22 cellular contexts compared by ENCODE assay signal in the genomic region with DNA sequence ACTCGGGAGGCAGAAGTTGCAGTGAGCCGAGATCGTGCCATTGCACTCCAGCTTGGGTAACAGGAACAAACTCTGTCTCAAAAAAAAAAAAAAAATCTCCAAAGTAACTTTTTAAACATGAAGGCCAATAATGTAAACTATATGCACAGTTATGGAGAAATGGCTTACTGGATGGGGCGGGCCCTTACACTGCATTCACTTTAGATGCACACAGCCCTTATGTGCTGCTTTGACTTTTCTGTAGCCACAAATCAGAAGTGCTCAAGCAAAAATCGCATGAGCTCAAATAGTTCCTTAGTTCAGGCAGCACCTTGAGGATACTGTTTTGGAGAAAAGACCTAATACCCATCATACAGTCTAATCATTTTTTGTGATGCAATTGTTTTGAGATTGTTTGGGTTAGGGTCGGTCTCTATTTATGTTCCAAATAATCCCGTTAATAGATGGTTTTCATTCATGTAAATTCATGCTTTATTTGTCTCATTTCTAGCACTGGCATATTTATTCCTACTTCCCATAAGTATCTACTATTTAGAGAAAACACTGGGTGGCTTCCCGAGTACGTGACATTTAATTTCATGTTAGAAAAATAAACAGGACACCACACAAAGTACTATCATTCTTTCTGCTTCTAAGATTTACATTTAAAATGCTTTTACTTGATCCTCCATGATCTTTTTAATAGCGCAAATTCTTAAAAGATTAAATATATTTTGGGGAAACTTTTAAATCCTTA. TPM values are rescaled to one million over a fixed set of nuclear protein-coding genes. Genes with fewer than 3 reads are reported as not detected.
A peak's percentile ranks its signal among the peaks of the same experiment; 100 is the strongest.
DNase-seq lines count a peak whose midpoint lies in the region; ATAC-seq and TF ChIP-seq lines count a peak whose summit lies in the region.
"Had no signal": no experiment of that assay in that cellular context is flagged by ENCODE, and none has a peak within 500 bp of the region (broad histone marks: within the 10 kb centered on the region; RNA-seq: fewer than 3 reads in every experiment).

No MANE protein-coding gene starts in this region.

- H3K9me3 ChIP-seq in left ventricle myocardium inferior (replicated peaks) (no peaks in the 10 kb centered on the region), upper lobe of right lung (no peaks in the 10 kb centered on the region)

- no peak overlapping the region for H3K4me3 Mint-ChIP-seq in osteocyte (ENCODE audit: unreplicated experiment)
- H3K4me3 Mint-ChIP-seq: CD4-positive, CD25-positive, alpha-beta regulatory T cell had no signal

- H3K36me3 ChIP-seq in left ventricle myocardium inferior: no peaks in the 10 kb centered on the region
- no peaks in the 10 kb centered on the region for H3K36me3 ChIP-seq in urinary bladder (ENCODE audit: insufficient read depth)
- H3K36me3 ChIP-seq in upper lobe of right lung: no peaks in the 10 kb centered on the region

- ATAC-seq in left cardiac atrium: no peak
- ATAC-seq in upper lobe of right lung: no peak

- no peaks in the 10 kb centered on the region for H3K27me3 Mint-ChIP-seq in osteocyte (ENCODE audit: unreplicated experiment)

- H3K4me1 Mint-ChIP-seq in osteocyte (ENCODE audit: unreplicated experiment): peaks cover 37% of the 10 kb centered on the region

- intact Hi-C loops in left ventricle myocardium inferior (cut with micrococcal nuclease) (no loop called here), left cardiac atrium (cut with DNase I) (no loop called here), upper lobe of right lung (cut with DNase I) (no loop called here)

- H3K27ac ChIP-seq in left ventricle myocardium inferior (replicated peaks) (peak overlapping the region; percentile 6), urinary bladder (ENCODE audit: low read depth) (peak overlapping the region; percentile 2), upper lobe of right lung (no peak overlapping the region)
- H3K27ac ChIP-seq: 22Rv1, HL-60 had no signal

- no peaks in the 10 kb centered on the region for H3K27me3 ChIP-seq in left ventricle myocardium inferior (ENCODE audit: low read depth)
- H3K27me3 ChIP-seq in upper lobe of right lung: no peaks in the 10 kb centered on the region

- H3K4me1 ChIP-seq in left ventricle myocardium inferior: peaks cover 85% of the 10 kb centered on the region
- no peaks in the 10 kb centered on the region for H3K4me1 ChIP-seq in urinary bladder (ENCODE audit: insufficient read depth)
- H3K4me1 ChIP-seq in upper lobe of right lung: peaks cover 22% of the 10 kb centered on the region

- H3K9me3 Mint-ChIP-seq in osteocyte (ENCODE audit: unreplicated experiment): no peaks in the 10 kb centered on the region

- H3K27ac Mint-ChIP-seq in osteocyte (ENCODE audit: unreplicated experiment): peak overlapping the region; percentile 23

- no peak for DNase-seq in left ventricle myocardium inferior
- DNase-seq in left cardiac atrium: no peak
- DNase-seq in fibroblast of villous mesenchyme (ENCODE audit: low read depth): peak; percentile 54
- DNase-seq in osteocyte (ENCODE audit: extremely low spot score, unreplicated experiment): no peak
- DNase-seq in upper lobe of right lung: no peak
- no peak for DNase-seq in AG08395 (ENCODE audit: low spot score)
- no peak for DNase-seq in activated effector memory CD4-positive, alpha-beta T cell treated with anti-CD3 and anti-CD28 coated beads, Interleukin-2, amount 50 U/mL, for 16 hours
- DNase-seq: CD4-positive, CD25-positive, alpha-beta regulatory T cell; DMS153; DND-41; HCEC 1CT; Kasumi-1; NCI-H1092 treated with DMSO at 0.1 percent for 48 hours; NCI-H1436 treated with DMSO at 0.1 percent for 48 hours; NCI-H187 treated with DMSO at 0.1 percent for 48 hours; NCI-H446 treated with DMSO at 0.1 percent for 48 hours; NCI-H526 treated with DMSO at 0.1 percent for 48 hours; Right ventricle myocardium superior; RPMI8226 had no signal

- no peak for TF ChIP-seq CTCF in left ventricle myocardium inferior (IDR thresholded peaks at IDR 0.05; ENCODE audit: borderline replicate concordance)
- no peak for TF ChIP-seq CTCF in fibroblast of villous mesenchyme (IDR thresholded peaks at IDR 0.05; ENCODE audit: insufficient read depth, low read depth, low read length)
- no peak for TF ChIP-seq CTCF in osteocyte (IDR thresholded peaks at IDR 0.05)
- no peak for TF ChIP-seq CTCF in upper lobe of right lung (IDR thresholded peaks at IDR 0.05)

- 49% methylated on average over 10 of the region's 10 CpGs for WGBS in urinary bladder

- H3K36me3 Mint-ChIP-seq in osteocyte (ENCODE audit: unreplicated experiment): peaks cover 17% of the 10 kb centered on the region
- H3K36me3 Mint-ChIP-seq: CD4-positive, CD25-positive, alpha-beta regulatory T cell had no signal

- no peak overlapping the region for H3K4me3 ChIP-seq in left ventricle myocardium inferior
- no peak overlapping the region for H3K4me3 ChIP-seq in fibroblast of villous mesenchyme (ENCODE audit: low read depth, low read length)
- no peak overlapping the region for H3K4me3 ChIP-seq in urinary bladder (ENCODE audit: low read depth, low read length)
- H3K4me3 ChIP-seq in upper lobe of right lung: no peak overlapping the region

RNA-seq across cellular contexts. Expression of a gene that starts 34.7 kb away (rescaled TPM):
- total RNA-seq in left ventricle myocardium inferior (56.2 TPM), left cardiac atrium (10 to 100 TPM; 56.8 to 74.8 TPM), fibroblast of villous mesenchyme (72.8 and 121 TPM in 2 replicates), osteocyte (161 and 169 TPM in 2 replicates), urinary bladder (182 TPM), upper lobe of right lung (102 TPM)
- 41.7 TPM for polyA plus RNA-seq in urinary bladder
